ENCODE assay signal across 10 cellular contexts in genomic region chr3:177282028-177282655, GRCh38.
DNase-seq lines count a peak whose midpoint lies in the region; ATAC-seq and TF ChIP-seq lines count a peak whose summit lies in the region.
"Had no signal": no experiment of that assay in that cellular context is flagged by ENCODE, and none has a peak within 500 bp of the region (broad histone marks: within the 10 kb centered on the region; RNA-seq: fewer than 3 reads in every experiment).

No MANE protein-coding gene starts in this region.

- DNase-seq in DMS153 treated with DMSO at 0.1 percent for 48 hours (lab: John Stamatoyannopoulos, UW; ENCODE audit: unreplicated experiment) (peak; percentile 88), NCI-H1092 (lab: John Stamatoyannopoulos, UW) (peak; percentile 89), NCI-H69 (lab: John Stamatoyannopoulos, UW) (peak; percentile 94), memory B cell (ENCODE audit: low spot score in 2 of 2) (no peak), upper lobe of right lung (no peak)
- no peak for DNase-seq in activated effector memory CD4-positive, alpha-beta T cell treated with Interleukin-2 at 50 U/mL for 16 hours
- DNase-seq: activated T-cell treated with anti-CD3 and anti-CD28 coated beads, Interleukin-2, amount 50 U/mL, for 4 hours had no signal

- H3K27ac Mint-ChIP-seq in memory B cell, result peak overlapping the region; percentile 52
- H3K27ac Mint-ChIP-seq: CD4-positive, alpha-beta T cell had no signal

- H3K9me3 ChIP-seq in upper lobe of right lung, result no peaks in the 10 kb centered on the region

- peaks cover 32% of the 10 kb centered on the region for H3K4me1 Mint-ChIP-seq in memory B cell

- H3K27me3 ChIP-seq in upper lobe of right lung, result no peaks in the 10 kb centered on the region

- no peaks in the 10 kb centered on the region for H3K36me3 ChIP-seq in upper lobe of right lung

- H3K36me3 Mint-ChIP-seq in memory B cell, result no peaks in the 10 kb centered on the region

- no peak for TF ChIP-seq CTCF in upper lobe of right lung (IDR thresholded peaks at IDR 0.05)

- H3K9me3 Mint-ChIP-seq in memory B cell, result peaks cover 1% of the 10 kb centered on the region
- H3K9me3 Mint-ChIP-seq: activated T-cell treated with anti-CD3 and anti-CD28 coated beads, Interleukin-2, amount 50 U/mL, for 4 hours; CD4-positive, alpha-beta T cell had no signal

- no peaks in the 10 kb centered on the region for H3K27me3 Mint-ChIP-seq in memory B cell
- H3K27me3 Mint-ChIP-seq: CD4-positive, alpha-beta T cell had no signal

- H3K4me3 Mint-ChIP-seq in memory B cell, result no peak overlapping the region
- H3K4me3 Mint-ChIP-seq: activated T-cell treated with anti-CD3 and anti-CD28 coated beads, Interleukin-2, amount 50 U/mL, for 4 hours; CD4-positive, alpha-beta T cell had no signal

- H3K4me3 ChIP-seq in upper lobe of right lung, result no peak overlapping the region

- intact Hi-C loops in upper lobe of right lung (cut with DNase I), result no loop called here

- no peak for ATAC-seq in memory B cell (ENCODE audit: low read depth)
- ATAC-seq in GM18907 (IDR thresholded peaks at IDR 0.05; ENCODE audit: unreplicated experiment), result no peak
- no peak for ATAC-seq in GM21526 (IDR thresholded peaks at IDR 0.05; ENCODE audit: low FRiP score, unreplicated experiment)
- ATAC-seq in upper lobe of right lung, result no peak
- ATAC-seq: activated T-cell treated with anti-CD3 and anti-CD28 coated beads, Interleukin-2, amount 50 U/mL, for 4 hours had no signal

- H3K4me1 ChIP-seq in upper lobe of right lung, result peaks cover 10% of the 10 kb centered on the region

- H3K27ac ChIP-seq in upper lobe of right lung, result no peak overlapping the region

Comparison
In these comparisons a context has a peak if more than half of its experiments do, and no peak if none do; other contexts are left out.
1. DNase-seq: peak in DMS153 treated with DMSO at 0.1 percent for 48 hours (single experiment), NCI-H1092 (single experiment) and NCI-H69 (single experiment); none in memory B cell (0 of 2), activated effector memory CD4-positive, alpha-beta T cell treated with Interleukin-2 at 50 U/mL for 16 hours (single experiment) and upper lobe of right lung (single experiment).